In genomic region chr17:5879424-5879823, GRCh38 we compare ENCODE assay signal across 32 cellular contexts.
"Had no signal": no experiment of that assay in that cellular context is flagged by ENCODE, and none has a peak within 500 bp of the region (broad histone marks: within the 10 kb centered on the region; RNA-seq: fewer than 3 reads in every experiment).

No MANE protein-coding gene starts in this region.

- H3K27me3 ChIP-seq: body of pancreas, foreskin keratinocyte, gastrocnemius medialis had no signal

- DNase-seq: activated CD4-positive, alpha-beta memory T cell treated with anti-CD3 and anti-CD28 coated beads for 36 hours; activated CD4-positive, alpha-beta T cell treated with anti-CD3 and anti-CD28 coated beads for 36 hours; activated CD4-positive, alpha-beta T cell treated with anti-CD3 and anti-CD28 coated beads, Interleukin-2, amount 10 ng/mL, durations not matched to agents 24 days and 14 days; activated CD4-positive, CD25-positive, alpha-beta regulatory T cell; activated CD4-positive, CD25-positive, alpha-beta regulatory T cell treated with anti-CD3 and anti-CD28 coated beads, Interleukin-2, amount 50 U/mL, for 72 hours; activated CD8-positive, alpha-beta memory T cell treated with anti-CD3 and anti-CD28 coated beads, Interleukin-2, amount 10 ng/mL, durations not matched to agents 7 days and 5 days; activated CD8-positive, alpha-beta memory T cell treated with anti-CD3 and anti-CD28 coated beads, Interleukin-2, amount 50 U/mL, for 4 hours; activated CD8-positive, alpha-beta T cell treated with anti-CD3 and anti-CD28 coated beads, Interleukin-2, amount 10 ng/mL, durations not matched to agents 7 days and 5 days; activated effector memory CD4-positive, alpha-beta T cell treated with anti-CD3 and anti-CD28 coated beads, Interleukin-2, amount 50 U/mL, for 16 hours; activated naive CD4-positive, alpha-beta T cell treated with anti-CD3 and anti-CD28 coated beads for 36 hours; activated naive CD8-positive, alpha-beta T cell treated with anti-CD3 and anti-CD28 coated beads for 36 hours; activated naive CD8-positive, alpha-beta T cell treated with anti-CD3 and anti-CD28 coated beads, Interleukin-2, amount 50 U/mL, for 24 hours; activated T-cell treated with anti-CD3 and anti-CD28 coated beads, Interleukin-2, amount 50 U/mL, for 1 hour; activated T-cell treated with anti-CD3 and anti-CD28 coated beads, Interleukin-2, amount 50 U/mL, for 48 hours; adrenal gland; amygdala; aorta; body of pancreas; caudate nucleus; cortex of kidney; effector CD8-positive, alpha-beta T cell; erythroblast; foreskin keratinocyte; gastrocnemius medialis; glutamatergic neuron; heart left ventricle; T-helper 17 cell; T1000; WERI-Rb-1 had no signal

- FAIRE-seq: colon, endometrium had no signal

- H3K27ac ChIP-seq: adrenal gland, body of pancreas, esophagus muscularis mucosa, foreskin keratinocyte, gastrocnemius medialis, heart left ventricle, WERI-Rb-1 had no signal

- ATAC-seq: activated CD4-positive, alpha-beta T cell treated with anti-CD3 and anti-CD28 coated beads for 36 hours; activated CD8-positive, alpha-beta memory T cell treated with anti-CD3 and anti-CD28 coated beads, Interleukin-2, amount 10 ng/mL, durations not matched to agents 7 days and 5 days; activated CD8-positive, alpha-beta T cell treated with anti-CD3 and anti-CD28 coated beads, Interleukin-2, amount 10 ng/mL, durations not matched to agents 7 days and 5 days; activated naive CD8-positive, alpha-beta T cell treated with anti-CD3 and anti-CD28 coated beads, Interleukin-2, amount 50 U/mL, for 24 hours; body of pancreas; foreskin keratinocyte; gastrocnemius medialis; heart left ventricle; T-helper 17 cell had no signal

- H3K36me3 ChIP-seq: adrenal gland, esophagus muscularis mucosa, gastrocnemius medialis, heart left ventricle, WERI-Rb-1 had no signal

- H3K4me3 ChIP-seq: adrenal gland, body of pancreas, esophagus muscularis mucosa, gastrocnemius medialis, heart left ventricle had no signal

- H3K4me1 ChIP-seq: adrenal gland, body of pancreas, foreskin keratinocyte had no signal

- H3K9me3 ChIP-seq: adrenal gland, body of pancreas, esophagus muscularis mucosa, gastrocnemius medialis, heart left ventricle had no signal
